Comparison of ENCODE assay signal across 22 cellular contexts in the genomic region with DNA sequence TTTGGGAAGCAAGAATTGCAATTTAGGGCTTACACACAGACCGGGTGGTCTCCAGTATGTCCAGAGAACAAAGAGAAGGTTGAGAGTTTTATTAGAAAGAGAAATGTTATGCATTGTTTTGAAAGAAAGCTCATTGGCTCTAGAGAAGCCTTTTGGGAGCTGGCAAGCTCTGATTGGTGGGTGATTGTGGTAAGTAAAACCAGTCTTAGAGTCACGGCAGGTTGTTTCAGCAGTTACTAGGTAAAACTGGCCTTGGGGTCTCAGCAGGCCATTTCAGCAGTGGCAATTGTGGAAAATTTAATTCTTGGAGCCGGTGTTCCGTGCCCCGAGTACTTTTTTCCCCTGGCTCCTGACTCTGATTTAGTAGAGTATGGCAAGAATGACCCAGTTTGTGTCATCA.
"Had no signal": no experiment of that assay in that cellular context is flagged by ENCODE, and none has a peak within 500 bp of the region (broad histone marks: within the 10 kb centered on the region; RNA-seq: fewer than 3 reads in every experiment).

No MANE protein-coding gene starts in this region.

- H3K36me3 ChIP-seq: MG63 had no signal

- H3K27ac ChIP-seq: HL-60 had no signal

- DNase-seq: IMR-90, Karpas-422, KG1, MG63, NCI-H1105, NCI-H1417, NCI-H1436 treated with DMSO at 0.1 percent for 48 hours, NCI-H1694, NCI-H187 treated with DMSO at 0.1 percent for 48 hours, NCI-H2029 treated with DMSO at 0.1 percent for 48 hours, NCI-H2171 treated with DMSO at 0.1 percent for 48 hours, NCI-H510A, NCI-H524 treated with DMSO at 0.1 percent for 48 hours, NCI-H69, NCI-H774, Right ventricle myocardium superior, RPMI8226, SIG-M5, SK-N-SH, T-helper 1 cell had no signal

- H3K9ac ChIP-seq: SK-N-SH had no signal

- H3K4me3 ChIP-seq: MG63 had no signal

- FAIRE-seq: HTR-8/SVneo had no signal

- H3K9me3 ChIP-seq: MG63, SK-N-SH had no signal

- H3K4me2 ChIP-seq: SK-N-SH had no signal

- H3K27me3 ChIP-seq: MG63 had no signal
